Comparison of ENCODE assay signal across 1 cellular context in genomic region chr19:58400638-58400915, GRCh38.
TF ChIP-seq lines count a peak whose summit lies in the region.

No MANE protein-coding gene starts in this region.

TF ChIP-seq in HepG2, 621 proteins besides CTCF, POLR2A, EP300 and RAD21:
- TF ChIP-seq ZNF766 (CRISPR knock-in tag; IDR thresholded peaks at IDR 0.05; ENCODE audit: borderline replicate concordance) (no peak), POLR2G (IDR thresholded peaks at IDR 0.05; ENCODE audit: low read depth, low read length) (no peak), ZNF317 (CRISPR knock-in tag; IDR thresholded peaks at IDR 0.05) (no peak), ATF7-NPFF (CRISPR knock-in tag; IDR thresholded peaks at IDR 0.05; ENCODE audit: low read depth) (peak; percentile 0; the same call in 1 of the 2 replicates), CAMTA2 (CRISPR knock-in tag; IDR thresholded peaks at IDR 0.05; ENCODE audit: borderline replicate concordance) (no peak), ZBTB38 (CRISPR knock-in tag; IDR thresholded peaks at IDR 0.05) (peak; percentile 47; the same call in 1 of the 2 replicates), ZNF530 (CRISPR knock-in tag; IDR thresholded peaks at IDR 0.05; ENCODE audit: low read depth) (0 out of 2 replicates have a peak, but pooled peaks have one; percentile 68), ZNF724P (CRISPR knock-in tag; IDR thresholded peaks at IDR 0.05; ENCODE audit: borderline replicate concordance) (peak; percentile 7; the same call in 1 of the 2 replicates), ZNF275 (CRISPR knock-in tag; IDR thresholded peaks at IDR 0.05; ENCODE audit: borderline replicate concordance) (no peak), GATAD1 (CRISPR knock-in tag; IDR thresholded peaks at IDR 0.05) (no peak), ZNF850 (CRISPR knock-in tag; conservative IDR thresholded peaks at IDR 0.05) (no peak), ZNF777 (CRISPR knock-in tag; IDR thresholded peaks at IDR 0.05) (0 out of 2 replicates have a peak, but pooled peaks have one; percentile 7), ZMYM2 (CRISPR knock-in tag; IDR thresholded peaks at IDR 0.05) (no peak), ZNF414 (CRISPR knock-in tag; IDR thresholded peaks at IDR 0.05) (no peak), PRMT3 (CRISPR knock-in tag; IDR thresholded peaks at IDR 0.05; ENCODE audit: borderline replicate concordance, low read depth) (0 out of 2 replicates have a peak, but pooled peaks have one; percentile 37), MEIS2 (CRISPR knock-in tag; IDR thresholded peaks at IDR 0.05) (no peak), SALL2 (CRISPR knock-in tag; IDR thresholded peaks at IDR 0.05) (0 out of 2 replicates have a peak, but pooled peaks have one; percentile 6), ZFY (CRISPR knock-in tag; IDR thresholded peaks at IDR 0.05) (peak; percentile 6; the same call in 1 of the 2 replicates), PHF20 (CRISPR knock-in tag; IDR thresholded peaks at IDR 0.05) (peak; percentile 48; the same call in 1 of the 2 replicates), HNRNPL (IDR thresholded peaks at IDR 0.05; ENCODE audit: low read depth, low read length) (no peak), ZNF607 (CRISPR knock-in tag; IDR thresholded peaks at IDR 0.05; ENCODE audit: borderline replicate concordance) (0 out of 2 replicates have a peak, but pooled peaks have one; percentile 15), PAX8 (CRISPR knock-in tag; IDR thresholded peaks at IDR 0.05; ENCODE audit: borderline replicate concordance) (0 out of 2 replicates have a peak, but pooled peaks have one; percentile 2), PTBP1 (IDR thresholded peaks at IDR 0.05; ENCODE audit: low read depth, low read length, poor library complexity, severe bottlenecking) (no peak), ZNF709 (CRISPR knock-in tag; IDR thresholded peaks at IDR 0.05) (0 out of 2 replicates have a peak, but pooled peaks have one; percentile 46)
TF ChIP-seq in HepG2: peak in this region for 12.
